In the genomic region with DNA sequence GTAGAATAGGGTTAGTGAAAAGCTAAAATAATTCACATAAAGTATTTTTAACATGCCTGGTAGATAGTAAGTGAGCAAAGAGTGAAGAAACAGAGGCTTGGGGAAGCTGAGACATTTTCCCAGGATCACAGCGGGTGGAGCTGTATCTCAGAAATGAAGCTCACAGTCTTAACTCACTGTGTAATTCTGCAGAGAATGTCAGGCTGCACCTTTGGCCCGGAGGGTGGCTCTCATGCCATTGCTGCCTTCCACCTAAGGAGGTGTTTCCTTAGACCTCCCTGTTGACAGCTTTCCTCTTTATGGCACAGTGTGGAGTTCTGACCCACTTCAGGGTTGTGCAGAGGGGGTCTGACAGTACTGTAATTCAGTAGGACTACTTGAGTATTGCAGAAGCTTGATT, we compare ENCODE assay signal across 23 cellular contexts. TPM values are rescaled to one million over a fixed set of nuclear protein-coding genes. Genes with fewer than 3 reads are reported as not detected.
"Had no signal": no experiment of that assay in that cellular context is flagged by ENCODE, and none has a peak within 500 bp of the region (broad histone marks: within the 10 kb centered on the region; RNA-seq: fewer than 3 reads in every experiment).

No MANE protein-coding gene starts in this region.

- ATAC-seq: activated T-cell treated with anti-CD3 and anti-CD28 coated beads, Interleukin-2, amount 50 U/mL, for 72 hours; left ventricle myocardium superior; psoas muscle; right cardiac atrium had no signal

- H3K27me3 ChIP-seq: breast epithelium, neural progenitor cell had no signal

- H3K27ac ChIP-seq: breast epithelium, neural progenitor cell, psoas muscle had no signal

- H3K27ac Mint-ChIP-seq: activated T-cell treated with anti-CD3 and anti-CD28 coated beads, Interleukin-2, amount 50 U/mL, for 72 hours; neural progenitor cell; T-helper 2 cell treated with Interferon-gamma antibody and Interleukin-4, amounts not matched to agents 5 μg/mL and 100 μg/mL, for 36 hours had no signal

- H3K9me3 ChIP-seq: psoas muscle had no signal

- H3K36me3 ChIP-seq: breast epithelium, neural progenitor cell had no signal

- H3K4me3 ChIP-seq: breast epithelium, neural progenitor cell, psoas muscle had no signal

- H3K4me3 Mint-ChIP-seq: activated T-cell treated with anti-CD3 and anti-CD28 coated beads, Interleukin-2, amount 50 U/mL, for 72 hours; T-helper 2 cell treated with Interferon-gamma antibody and Interleukin-4, amounts not matched to agents 5 μg/mL and 100 μg/mL, for 36 hours had no signal

- DNase-seq: activated CD4-positive, alpha-beta T cell treated with anti-CD3 and anti-CD28 coated beads, Interleukin-2, amount 50 U/mL, for 4 hours; activated effector memory CD4-positive, alpha-beta T cell treated with anti-CD3 and anti-CD28 coated beads, Interleukin-2, amount 50 U/mL, for 16 hours; activated naive CD4-positive, alpha-beta T cell treated with anti-CD3 and anti-CD28 coated beads, Interleukin-2, amount 50 U/mL, for 16 hours; activated T-cell treated with anti-CD3 and anti-CD28 coated beads, Interleukin-2, amount 50 U/mL, for 72 hours; aorta; cerebellar nuclear complex; cortex of kidney; erythroblast; foreskin melanocyte; kidney; left ventricle myocardium superior; psoas muscle; right cardiac atrium; stimulated activated CD4-positive, alpha-beta T cell treated with anti-CD3 and anti-CD28 coated beads, Interleukin-2, amount 100 ng/mL, for 24 hours; stimulated activated naive CD4-positive, alpha-beta T cell treated with Interleukin-2 at 50 U/mL for 16 hours; substantia nigra; trophoblast cell had no signal

RNA-seq across cellular contexts. Expression of a gene that starts 40.3 kb away (rescaled TPM):
- total RNA-seq: activated CD8-positive, alpha-beta memory T cell treated with anti-CD3 and anti-CD28 coated beads for 36 hours; activated T-cell treated with anti-CD3 and anti-CD28 coated beads, Interleukin-2, amount 50 U/mL, for 72 hours; aorta; breast epithelium; kidney; left ventricle myocardium superior; osteoblast; skeletal muscle tissue had no signal
